In the genomic region with DNA sequence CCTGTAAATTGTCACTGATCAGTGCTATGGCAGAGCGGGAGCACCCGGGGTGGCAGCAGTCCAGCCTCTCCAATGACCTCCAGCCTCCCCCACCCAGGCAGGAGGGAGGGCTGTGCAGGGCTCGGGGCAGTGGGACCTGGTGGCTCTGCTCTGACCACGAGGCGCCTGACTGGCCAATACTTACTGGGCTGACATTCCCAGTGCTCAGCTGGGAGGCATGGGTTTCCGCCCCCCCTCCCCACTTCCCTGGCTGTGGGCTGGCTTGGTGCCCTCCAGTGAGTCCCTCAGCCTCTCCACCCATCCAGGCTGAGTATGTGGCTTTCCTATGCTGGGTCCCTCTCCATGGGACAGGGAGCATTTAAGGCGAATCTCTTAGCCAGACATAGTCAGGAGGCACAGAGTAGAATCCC, we compare ENCODE assay signal across 8 cellular contexts. TPM values are rescaled to one million over a fixed set of nuclear protein-coding genes. Genes with fewer than 3 reads are reported as not detected.
DNase-seq lines count a peak whose midpoint lies in the region; ATAC-seq and TF ChIP-seq lines count a peak whose summit lies in the region.

No MANE protein-coding gene starts in this region.

- H3K4me1 Mint-ChIP-seq in dendritic cell treated with granulocyte-macrophage colony-stimulating factor and Interleukin-4, amounts not matched to agents 40 ng/mL and 50 ng/mL, for 4 days (ENCODE audit: low read depth) = peaks cover 70% of the 10 kb centered on the region
- H3K4me1 Mint-ChIP-seq in memory B cell = peaks cover 32% of the 10 kb centered on the region

- ATAC-seq in memory B cell (ENCODE audit: low read depth) (no peak), HG02981 (IDR thresholded peaks at IDR 0.05; ENCODE audit: unreplicated experiment) (no peak)

- H2AFZ ChIP-seq in OCI-LY7 (ENCODE audit: low read length) = no peak overlapping the region

- no peak overlapping the region for H3K4me3 ChIP-seq in OCI-LY7 (ENCODE audit: low read depth, low read length, poor library complexity, severe bottlenecking)
- peak overlapping the region in 2 of 4 donors; percentile 76 to 79 for H3K4me3 ChIP-seq in transverse colon

- H4K20me1 ChIP-seq in OCI-LY7 (ENCODE audit: insufficient read depth, low read length) = no peaks in the 10 kb centered on the region

- H3K9me3 ChIP-seq in OCI-LY7 (ENCODE audit: low read length) (no peaks in the 10 kb centered on the region), transverse colon (no peaks in the 10 kb centered on the region)

- peaks cover 46% of the 10 kb centered on the region for H3K36me3 Mint-ChIP-seq in dendritic cell treated with granulocyte-macrophage colony-stimulating factor and Interleukin-4, amounts not matched to agents 40 ng/mL and 50 ng/mL, for 4 days (ENCODE audit: low read depth)
- no peaks in the 10 kb centered on the region for H3K36me3 Mint-ChIP-seq in memory B cell

- POLR2A ChIA-PET in OCI-LY7 (lab: Charles Lee) = no interaction called here
- POLR2A ChIA-PET in GM10248 (lab: Yijun Ruan, JAX) = interaction anchor here (0.6 to 1.5 kb wide), 2 partner anchors 13 to 127 kb away, joined by 3 to 4 read pairs; no protein-coding TSS in a partner anchor

- TF ChIP-seq CTCF in OCI-LY7 (conservative IDR thresholded peaks at IDR 0.05; ENCODE audit: low read length) (no peak), transverse colon (IDR thresholded peaks at IDR 0.05) (no peak), GM10248 (IDR thresholded peaks at IDR 0.05; ENCODE audit: control extremely low read depth, extremely low read depth, low read depth, missing control alignments) (no peak)

- no peaks in the 10 kb centered on the region for H3K9me3 Mint-ChIP-seq in dendritic cell treated with granulocyte-macrophage colony-stimulating factor and Interleukin-4, amounts not matched to agents 40 ng/mL and 50 ng/mL, for 4 days
- no peaks in the 10 kb centered on the region for H3K9me3 Mint-ChIP-seq in memory B cell

- peak overlapping the region; percentile 87 for H3K4me3 Mint-ChIP-seq in dendritic cell treated with granulocyte-macrophage colony-stimulating factor and Interleukin-4, amounts not matched to agents 40 ng/mL and 50 ng/mL, for 4 days
- H3K4me3 Mint-ChIP-seq in memory B cell = peak overlapping the region; percentile 58

- H3K36me3 ChIP-seq in OCI-LY7 (ENCODE audit: insufficient read depth, low read length) (no peaks in the 10 kb centered on the region), transverse colon (no peaks in the 10 kb centered on the region)

- H3K27me3 ChIP-seq in transverse colon = no peaks in the 10 kb centered on the region

- BruUV-seq in OCI-LY7 (replicated peaks; lab: Mats Ljungman, UMichigan) = no TSS peak

- no peak for TF ChIP-seq POLR2A in transverse colon (IDR thresholded peaks at IDR 0.05)

- intact Hi-C loops in OCI-LY7 (cut with micrococcal nuclease; ENCODE audit: unreplicated experiment) (no loop called here), transverse colon (cut with DNase I; ENCODE audit: low total_unique reads) (no loop called here)
- intact Hi-C loops in dendritic cell treated with granulocyte-macrophage colony-stimulating factor and Interleukin-4, amounts not matched to agents 40 ng/mL and 50 ng/mL, for 4 days (cut with micrococcal nuclease) = no loop called here

- peaks cover 38% of the 10 kb centered on the region for H3K4me1 ChIP-seq in OCI-LY7 (ENCODE audit: insufficient read depth, low read length, poor library complexity, severe bottlenecking)
- H3K4me1 ChIP-seq in transverse colon = peaks cover 34 to 67% (median 56%) of the 10 kb centered on the region in 4 donors

- TF ChIP-seq EP300 in transverse colon (IDR thresholded peaks at IDR 0.05; ENCODE audit: low read depth) = no peak

- H3K27me3 Mint-ChIP-seq in dendritic cell treated with granulocyte-macrophage colony-stimulating factor and Interleukin-4, amounts not matched to agents 40 ng/mL and 50 ng/mL, for 4 days = peaks cover 3% of the 10 kb centered on the region
- no peaks in the 10 kb centered on the region for H3K27me3 Mint-ChIP-seq in memory B cell

- peak; percentile 76 for DNase-seq in AG08396 (ENCODE audit: low spot score)
- no peak for DNase-seq in OCI-LY7 (ENCODE audit: low spot score)
- no peak for DNase-seq in memory B cell (ENCODE audit: low spot score in 2 of 2)
- DNase-seq in transverse colon = no peak
- DNase-seq in GM10248 (ENCODE audit: extremely low spot score) = no peak
- no peak for DNase-seq in NCI-H1105 (lab: John Stamatoyannopoulos, UW)

- peak overlapping the region; percentile 94 for H3K27ac Mint-ChIP-seq in dendritic cell treated with granulocyte-macrophage colony-stimulating factor and Interleukin-4, amounts not matched to agents 40 ng/mL and 50 ng/mL, for 4 days
- peak overlapping the region; percentile 91 for H3K27ac Mint-ChIP-seq in memory B cell

- CTCF ChIA-PET in OCI-LY7 (lab: Charles Lee; ENCODE audit: unreplicated experiment) = no interaction called here
- CTCF ChIA-PET in GM10248 (lab: Yijun Ruan, JAX) = interaction anchor here (1.0 to 6.2 kb wide), 3 partner anchors 16 to 65 kb away, joined by 3 to 64 read pairs (median 4); no protein-coding TSS in a partner anchor

- 61 to 70% methylated on average over 2 to 7 of the region's 7 CpGs for WGBS in transverse colon (ENCODE audit: low coverage in 1 of 2), 2 donors

- no peak overlapping the region for H3K27ac ChIP-seq in OCI-LY7 (ENCODE audit: low read depth, low read length, poor library complexity, severe bottlenecking)
- H3K27ac ChIP-seq in transverse colon = peak overlapping the region; percentile 87 to 98 (median 96)

- in situ Hi-C loops in transverse colon (cut with MboI; ENCODE audit: low pct_ligation_motif_present in 1 of 4, low pct_unique_long_range_greater_than_20kb in 1 of 4, low sequenced_read_pairs in 3 of 4) = no loop called here

- peak overlapping the region; percentile 55 for H3K4me2 ChIP-seq in OCI-LY7 (ENCODE audit: low read length)

- H3K9me2 ChIP-seq in OCI-LY7 (ENCODE audit: insufficient read depth, low read length) = no peaks in the 10 kb centered on the region

- no peaks in the 10 kb centered on the region for H3K79me2 ChIP-seq in OCI-LY7 (ENCODE audit: insufficient read depth, low read depth, low read length)

RNA-seq across cellular contexts. Expression of a gene that starts 2.7 kb away (rescaled TPM):
- total RNA-seq in OCI-LY7 (2014; rRNA removed; shearing (Covaris generic)) = not detected in 2 replicates
- not detected in 2 replicates for total RNA-seq in OCI-LY7 (2022)
- total RNA-seq in transverse colon = 100 to 1,000 TPM in 1 of 4 donors, 10 to 100 TPM in 3; 22.3 to 230 (median 37.6) TPM

RNA-seq across cellular contexts. Expression of a gene that starts 21.3 kb away (rescaled TPM):
- 59.6 and 67.3 TPM in 2 replicates for total RNA-seq in OCI-LY7 (2014; rRNA removed; shearing (Covaris generic))
- 61.3 and 68.2 TPM in 2 replicates for total RNA-seq in OCI-LY7 (2022)
- total RNA-seq in transverse colon = 10 to 100 TPM; 32.1 to 77.6 (median 60.1) TPM

Comparison
In these comparisons a context has a peak if more than half of its experiments do, and no peak if none do; other contexts are left out.
1. RNA of a gene that starts 2.7 kb away (total RNA-seq): 22.3 to 230 TPM in transverse colon; not detected in OCI-LY7; every median in the first group is over 10 times any median in the second.